Comparison of ENCODE assay signal across 1 cellular context in genomic region chr9:137168907-137169763, GRCh38.
TF ChIP-seq lines count a peak whose summit lies in the region.

No MANE protein-coding gene starts in this region.

TF ChIP-seq in GM23338, 12 proteins besides CTCF, POLR2A, EP300 and RAD21 (continued from another document):
- TF ChIP-seq ZNF462 (CRISPR knock-in tag; IDR thresholded peaks at IDR 0.05): no peak
- no peak for TF ChIP-seq ZNF331 (CRISPR knock-in tag; IDR thresholded peaks at IDR 0.05; ENCODE audit: low read depth)
- no peak for TF ChIP-seq STAT1 (IDR thresholded peaks at IDR 0.05; ENCODE audit: unreplicated experiment)
